26 cellular contexts compared by ENCODE assay signal in the genomic region with DNA sequence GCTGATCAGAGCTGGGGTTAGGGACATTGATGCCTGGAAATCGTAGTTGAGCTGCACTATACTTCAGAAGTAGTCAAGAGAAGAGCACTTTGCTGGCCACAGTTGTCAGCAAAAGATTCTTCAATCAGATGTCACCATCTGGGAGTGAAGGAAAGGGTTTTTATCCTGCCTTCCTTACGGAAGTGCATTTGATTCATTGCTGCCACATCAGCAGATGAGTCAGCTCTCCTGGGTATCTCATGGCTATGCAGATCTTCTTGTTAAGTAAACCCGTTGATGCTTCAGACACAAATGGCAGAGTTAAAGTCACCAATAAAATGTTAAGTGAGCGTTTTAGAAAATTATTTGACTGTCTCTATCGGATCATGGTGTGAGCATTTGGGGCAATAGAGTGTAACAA.
DNase-seq lines count a peak whose midpoint lies in the region; ATAC-seq and TF ChIP-seq lines count a peak whose summit lies in the region.
"Had no signal": no experiment of that assay in that cellular context is flagged by ENCODE, and none has a peak within 500 bp of the region (broad histone marks: within the 10 kb centered on the region; RNA-seq: fewer than 3 reads in every experiment).

No MANE protein-coding gene starts in this region.

- no peak overlapping the region for H2AK5ac ChIP-seq in IMR-90 (ENCODE audit: low read depth, low read length)

- H3K36me3 Mint-ChIP-seq in glutamatergic neuron (ENCODE audit: unreplicated experiment): no peaks in the 10 kb centered on the region
- H3K36me3 Mint-ChIP-seq: activated naive CD4-positive, alpha-beta T cell treated with anti-CD3 and anti-CD28 coated beads, Interleukin-2, amount 10 ng/mL, durations not matched to agents 7 days and 5 days; natural killer cell; T-cell had no signal

- no peak overlapping the region for H3K4me2 ChIP-seq in IMR-90 (ENCODE audit: low read depth, low read length)

- no peak overlapping the region for H3K23ac ChIP-seq in IMR-90 (ENCODE audit: low read depth, low read length)

- no CpG with 5 or more reads among the region's 5 CpGs for WGBS in IMR-90 (ENCODE audit: extremely low coverage in 2 of 2, insufficient read length in 1 of 2), 2 experiments
- 75 to 94% (median 89%) methylated on average over 5 of the region's 5 CpGs for WGBS in stomach, 5 donors

- intact Hi-C loops in IMR-90 (cut with micrococcal nuclease): no loop called here
- intact Hi-C loops in stomach (cut with DNase I; ENCODE audit: low total_unique reads): no loop called here

- in situ Hi-C loops in IMR-90 (cut with MboI; ENCODE audit: low sequenced_read_pairs): no loop called here

- H3K4me1 Mint-ChIP-seq in glutamatergic neuron (ENCODE audit: low read depth, unreplicated experiment): peaks cover 17% of the 10 kb centered on the region
- H3K4me1 Mint-ChIP-seq: activated naive CD4-positive, alpha-beta T cell treated with anti-CD3 and anti-CD28 coated beads, Interleukin-2, amount 10 ng/mL, durations not matched to agents 7 days and 5 days; natural killer cell; T-cell had no signal

- H3K18ac ChIP-seq in IMR-90 (ENCODE audit: low read depth, low read length): no peak overlapping the region

- H3K4me3 ChIP-seq in IMR-90 (ENCODE audit: insufficient read depth, low read depth, low read length): no peak overlapping the region
- no peak overlapping the region for H3K4me3 ChIP-seq in stomach
- H3K4me3 ChIP-seq: esophagus muscularis mucosa, HAP-1, right atrium auricular region had no signal

- H3K27ac Mint-ChIP-seq in glutamatergic neuron (ENCODE audit: unreplicated experiment): peak overlapping the region; percentile 81
- H3K27ac Mint-ChIP-seq: activated naive CD4-positive, alpha-beta T cell treated with anti-CD3 and anti-CD28 coated beads, Interleukin-2, amount 10 ng/mL, durations not matched to agents 7 days and 5 days; activated T-cell treated with anti-CD3 and anti-CD28 coated beads, Interleukin-2, amount 50 U/mL, for 72 hours; CD4-positive, alpha-beta T cell; natural killer cell; T-cell had no signal

- H4K91ac ChIP-seq in IMR-90 (ENCODE audit: insufficient read depth, low read depth, low read length): no peak overlapping the region

- TF ChIP-seq CTCF in IMR-90 (conservative IDR thresholded peaks at IDR 0.05; ENCODE audit: low read depth, low read length) (no peak), glutamatergic neuron (IDR thresholded peaks at IDR 0.05; ENCODE audit: partially characterized antibody, unreplicated experiment) (no peak), stomach (IDR thresholded peaks at IDR 0.05) (no peak)

- no peaks in the 10 kb centered on the region for H3K4me1 ChIP-seq in IMR-90 (ENCODE audit: control insufficient read depth, insufficient read depth, low read length)
- no peaks in the 10 kb centered on the region for H3K4me1 ChIP-seq in stomach
- H3K4me1 ChIP-seq: esophagus muscularis mucosa, right atrium auricular region had no signal

- H3K36me3 ChIP-seq in IMR-90 (ENCODE audit: control insufficient read depth, insufficient read depth, low read length): no peaks in the 10 kb centered on the region
- no peaks in the 10 kb centered on the region for H3K36me3 ChIP-seq in stomach
- H3K36me3 ChIP-seq: esophagus muscularis mucosa, HAP-1, right atrium auricular region had no signal

- H3K9me1 ChIP-seq in IMR-90 (ENCODE audit: insufficient read depth, low read length): no peaks in the 10 kb centered on the region

- no peak overlapping the region for H2BK20ac ChIP-seq in IMR-90 (ENCODE audit: low read depth, low read length)

- no peak overlapping the region for H3K14ac ChIP-seq in IMR-90 (replicated peaks; ENCODE audit: low read depth, low read length)

- H2BK120ac ChIP-seq in IMR-90 (ENCODE audit: low read depth, low read length): no peak overlapping the region

- no peak overlapping the region for H3K27ac ChIP-seq in IMR-90 (ENCODE audit: insufficient read depth, low read length)
- H3K27ac ChIP-seq in stomach: no peak overlapping the region
- H3K27ac ChIP-seq: esophagus muscularis mucosa, right atrium auricular region had no signal

- dilution Hi-C loops in IMR-90 (cut with HindIII; ENCODE audit: low sequenced_read_pairs, unreplicated experiment): no loop called here

- H3K9me3 ChIP-seq in IMR-90 (ENCODE audit: control insufficient read depth, insufficient read depth, low read length): no peaks in the 10 kb centered on the region
- no peaks in the 10 kb centered on the region for H3K9me3 ChIP-seq in stomach
- H3K9me3 ChIP-seq: esophagus muscularis mucosa, HAP-1, right atrium auricular region had no signal

- ATAC-seq in IMR-90 (ENCODE audit: low read depth): no peak
- ATAC-seq: activated T-cell treated with anti-CD3 and anti-CD28 coated beads, Interleukin-2, amount 50 U/mL, for 72 hours; natural killer cell; T-cell had no signal

- no peak for TF ChIP-seq POLR2A in IMR-90 (IDR thresholded peaks at IDR 0.05; ENCODE audit: low read depth, low read length)
- no peak for TF ChIP-seq POLR2A in stomach (IDR thresholded peaks at IDR 0.05)

- peaks cover 8% of the 10 kb centered on the region for H3K27me3 Mint-ChIP-seq in glutamatergic neuron (ENCODE audit: unreplicated experiment)
- H3K27me3 Mint-ChIP-seq: activated naive CD4-positive, alpha-beta T cell treated with anti-CD3 and anti-CD28 coated beads, Interleukin-2, amount 10 ng/mL, durations not matched to agents 7 days and 5 days; CD4-positive, alpha-beta T cell had no signal

- peaks cover 12% of the 10 kb centered on the region for H3K9me3 Mint-ChIP-seq in glutamatergic neuron (ENCODE audit: unreplicated experiment)
- H3K9me3 Mint-ChIP-seq: activated naive CD4-positive, alpha-beta T cell treated with anti-CD3 and anti-CD28 coated beads, Interleukin-2, amount 10 ng/mL, durations not matched to agents 7 days and 5 days; CD4-positive, alpha-beta T cell; T-cell had no signal

- no peak for TF ChIP-seq RAD21 in IMR-90 (IDR thresholded peaks at IDR 0.05; ENCODE audit: low read length)

- peak; percentile 18 for DNase-seq in IMR-90
- peak; percentile 22 for DNase-seq in astrocyte of the hippocampus (ENCODE audit: low read depth, low spot score)
- DNase-seq in glutamatergic neuron: no peak
- peak; percentile 6 for DNase-seq in stromal cell of bone marrow (ENCODE audit: low read depth)
- no peak for DNase-seq in stomach
- DNase-seq in OCI-M2 (lab: John Stamatoyannopoulos, UW; ENCODE audit: unreplicated experiment): no peak
- no peak for DNase-seq in NCI-H187 (lab: John Stamatoyannopoulos, UW)
- DNase-seq: activated CD4-positive, alpha-beta T cell treated with anti-CD3 and anti-CD28 coated beads for 4 hours; activated naive CD4-positive, alpha-beta T cell treated with anti-CD3 and anti-CD28 coated beads, Interleukin-2, amount 10 ng/mL, durations not matched to agents 7 days and 5 days; activated T-cell treated with anti-CD3 and anti-CD28 coated beads, Interleukin-2, amount 50 U/mL, for 72 hours; anterior cingulate cortex; CD4-positive, alpha-beta T cell; DMS 273 treated with DMSO at 0.1 percent for 48 hours; effector CD8-positive, alpha-beta T cell; Karpas-422; midbrain; natural killer cell; NCI-H1092; NCI-H2029; NCI-H226; NCI-H82; SIG-M5; T-cell had no signal

- peak overlapping the region; percentile 20 for H3K4me3 Mint-ChIP-seq in glutamatergic neuron (ENCODE audit: unreplicated experiment)
- H3K4me3 Mint-ChIP-seq: activated naive CD4-positive, alpha-beta T cell treated with anti-CD3 and anti-CD28 coated beads, Interleukin-2, amount 10 ng/mL, durations not matched to agents 7 days and 5 days; activated T-cell treated with anti-CD3 and anti-CD28 coated beads, Interleukin-2, amount 50 U/mL, for 72 hours; CD4-positive, alpha-beta T cell; natural killer cell; T-cell had no signal

- TF ChIP-seq EP300 in stomach (IDR thresholded peaks at IDR 0.05): no peak

- H2AFZ ChIP-seq in IMR-90 (replicated peaks; ENCODE audit: low read length, poor library complexity): no peak overlapping the region

- CTCF ChIA-PET in IMR-90 (lab: Yijun Ruan, JAX): no interaction called here

- H2AK9ac ChIP-seq in IMR-90 (replicated peaks; ENCODE audit: low read depth, low read length, poor library complexity): no peak overlapping the region

- no peaks in the 10 kb centered on the region for H4K20me1 ChIP-seq in IMR-90 (ENCODE audit: insufficient read depth, low read length)

- no peak overlapping the region for H3K4ac ChIP-seq in IMR-90 (ENCODE audit: low read depth, low read length)

- BruUV-seq in IMR-90 (replicated peaks; lab: Mats Ljungman, UMichigan): no TSS peak

- H3K27me3 ChIP-seq in IMR-90 (ENCODE audit: control insufficient read depth, insufficient read depth, low read length): no peaks in the 10 kb centered on the region; the same call in none of the 2 replicates
- H3K27me3 ChIP-seq in stomach: no peaks in the 10 kb centered on the region
- H3K27me3 ChIP-seq: esophagus muscularis mucosa, right atrium auricular region had no signal

- H2BK5ac ChIP-seq in IMR-90 (ENCODE audit: low read depth, low read length, poor library complexity, severe bottlenecking): no peak overlapping the region

- POLR2A ChIA-PET in IMR-90 (lab: Charles Lee; ENCODE audit: unreplicated experiment): no interaction called here

- no peak overlapping the region for H4K5ac ChIP-seq in IMR-90 (ENCODE audit: low read depth, low read length)

- no peak overlapping the region for H3K56ac ChIP-seq in IMR-90 (ENCODE audit: extremely low read depth, insufficient read depth, low read length)

- H3K9ac ChIP-seq in IMR-90 (ENCODE audit: low read depth, low read length): no peak overlapping the region

- H3K79me1 ChIP-seq in IMR-90 (ENCODE audit: low read depth in 1 of 2, low read length in 2 of 2): no peaks in the 10 kb centered on the region

- H4K8ac ChIP-seq in IMR-90 (ENCODE audit: low read depth in 2 of 2, low read length in 2 of 2): no peak overlapping the region

- no peak overlapping the region for H2BK15ac ChIP-seq in IMR-90 (ENCODE audit: low read depth, low read length)

TF ChIP-seq in IMR-90, 13 proteins besides CTCF, POLR2A, EP300 and RAD21 (continues in another document):
- TF ChIP-seq, protein P1, sequence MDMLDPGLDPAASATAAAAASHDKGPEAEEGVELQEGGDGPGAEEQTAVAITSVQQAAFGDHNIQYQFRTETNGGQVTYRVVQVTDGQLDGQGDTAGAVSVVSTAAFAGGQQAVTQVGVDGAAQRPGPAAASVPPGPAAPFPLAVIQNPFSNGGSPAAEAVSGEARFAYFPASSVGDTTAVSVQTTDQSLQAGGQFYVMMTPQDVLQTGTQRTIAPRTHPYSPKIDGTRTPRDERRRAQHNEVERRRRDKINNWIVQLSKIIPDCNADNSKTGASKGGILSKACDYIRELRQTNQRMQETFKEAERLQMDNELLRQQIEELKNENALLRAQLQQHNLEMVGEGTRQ (IDR thresholded peaks at IDR 0.05; ENCODE audit: low read depth, low read length): no peak
- TF ChIP-seq, protein P2, sequence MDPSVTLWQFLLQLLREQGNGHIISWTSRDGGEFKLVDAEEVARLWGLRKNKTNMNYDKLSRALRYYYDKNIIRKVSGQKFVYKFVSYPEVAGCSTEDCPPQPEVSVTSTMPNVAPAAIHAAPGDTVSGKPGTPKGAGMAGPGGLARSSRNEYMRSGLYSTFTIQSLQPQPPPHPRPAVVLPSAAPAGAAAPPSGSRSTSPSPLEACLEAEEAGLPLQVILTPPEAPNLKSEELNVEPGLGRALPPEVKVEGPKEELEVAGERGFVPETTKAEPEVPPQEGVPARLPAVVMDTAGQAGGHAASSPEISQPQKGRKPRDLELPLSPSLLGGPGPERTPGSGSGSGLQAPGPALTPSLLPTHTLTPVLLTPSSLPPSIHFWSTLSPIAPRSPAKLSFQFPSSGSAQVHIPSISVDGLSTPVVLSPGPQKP (IDR thresholded peaks at IDR 0.05; ENCODE audit: borderline replicate concordance, low read depth, low read length): no peak

Comparison
In these comparisons a context has a peak if more than half of its experiments do, and no peak if none do; other contexts are left out.
1. DNase-seq: peak in IMR-90 (single experiment), astrocyte of the hippocampus (single experiment) and stromal cell of bone marrow (single experiment); none in glutamatergic neuron (single experiment), stomach (single experiment), OCI-M2 (single experiment) and NCI-H187 (0 of 2).